In the genomic region with DNA sequence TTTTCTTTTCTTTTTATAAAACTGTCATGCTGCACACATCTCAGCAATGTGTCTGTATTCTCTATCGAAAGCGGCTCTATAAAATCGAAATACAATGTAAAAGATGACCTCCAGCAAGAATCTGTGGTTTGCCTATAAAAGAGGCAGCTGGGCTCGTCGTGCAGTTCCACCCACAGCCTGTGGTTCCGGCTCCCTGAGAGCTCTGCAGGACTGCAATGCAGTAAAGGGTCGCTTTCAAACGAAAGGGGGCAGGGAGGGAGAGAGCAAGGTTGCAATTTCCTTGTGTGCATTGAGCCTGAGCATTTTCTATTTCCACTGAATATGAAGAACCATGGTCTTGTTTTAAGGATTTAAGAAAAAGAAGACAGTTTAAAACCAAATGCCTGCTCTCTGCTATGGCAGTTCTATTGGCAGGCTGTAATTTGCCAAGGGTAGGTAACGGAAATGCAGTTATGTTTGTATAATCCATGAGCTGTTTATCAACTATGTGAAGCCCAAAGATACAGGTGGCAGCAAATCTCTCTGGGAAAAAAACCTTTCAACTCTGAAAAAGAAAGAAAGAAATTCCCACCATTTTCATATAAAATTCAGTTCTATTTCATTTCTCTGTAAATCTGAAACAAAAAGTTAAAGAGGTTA, we compare ENCODE assay signal across 8 cellular contexts.
DNase-seq lines count a peak whose midpoint lies in the region; ATAC-seq and TF ChIP-seq lines count a peak whose summit lies in the region.

No MANE protein-coding gene starts in this region.

- H3K4me3 Mint-ChIP-seq in glutamatergic neuron (ENCODE audit: unreplicated experiment): no peak overlapping the region
- no peak overlapping the region for H3K4me3 Mint-ChIP-seq in stimulated activated memory B cell treated with anti-CD40 and anti-IgM and Interleukin-4, amounts not matched to agents 10 μg/mL and 1 μg/mL and 100 μg/mL, for 72 hours

- H3K9ac ChIP-seq in PC-3 (ENCODE audit: low read length): no peak overlapping the region

- no peak for TF ChIP-seq POLR2A in Peyer's patch (IDR thresholded peaks at IDR 0.05)

- H3K36me3 ChIP-seq in PC-3 (ENCODE audit: low read depth, low read length) (no peaks in the 10 kb centered on the region), Peyer's patch (no peaks in the 10 kb centered on the region)

- ATAC-seq in GM19372 (IDR thresholded peaks at IDR 0.05; ENCODE audit: low read depth, unreplicated experiment): peak; percentile 71
- peak; percentile 96 for ATAC-seq in PC-3
- ATAC-seq in HG02852 (IDR thresholded peaks at IDR 0.05; ENCODE audit: unreplicated experiment): no peak
- ATAC-seq in stimulated activated memory B cell treated with anti-CD40 and anti-IgM and Interleukin-4, amounts not matched to agents 10 μg/mL and 1 μg/mL and 100 μg/mL, for 72 hours: no peak
- ATAC-seq in GM21528 (IDR thresholded peaks at IDR 0.05; ENCODE audit: low FRiP score, unreplicated experiment): no peak

- CTCF ChIA-PET in PC-3 (lab: Charles Lee): no interaction called here

- H3K36me3 Mint-ChIP-seq in glutamatergic neuron (ENCODE audit: unreplicated experiment): no peaks in the 10 kb centered on the region
- H3K36me3 Mint-ChIP-seq in stimulated activated memory B cell treated with anti-CD40 and anti-IgM and Interleukin-4, amounts not matched to agents 10 μg/mL and 1 μg/mL and 100 μg/mL, for 72 hours: no peaks in the 10 kb centered on the region

- H4K20me1 ChIP-seq in PC-3 (ENCODE audit: low read length): no peaks in the 10 kb centered on the region

- no TSS peak for BruUV-seq in PC-3 (replicated peaks; lab: Mats Ljungman, UMichigan)

- H3K4me2 ChIP-seq in PC-3 (ENCODE audit: low read length): peak overlapping the region; percentile 79

- H3K9me3 Mint-ChIP-seq in glutamatergic neuron (ENCODE audit: unreplicated experiment): no peaks in the 10 kb centered on the region
- H3K9me3 Mint-ChIP-seq in stimulated activated memory B cell treated with anti-CD40 and anti-IgM and Interleukin-4, amounts not matched to agents 10 μg/mL and 1 μg/mL and 100 μg/mL, for 72 hours: no peaks in the 10 kb centered on the region

- H2AFZ ChIP-seq in PC-3 (ENCODE audit: low read length): peak overlapping the region; percentile 65

- H3K4me1 Mint-ChIP-seq in glutamatergic neuron (ENCODE audit: low read depth, unreplicated experiment): peaks cover 4% of the 10 kb centered on the region
- no peaks in the 10 kb centered on the region for H3K4me1 Mint-ChIP-seq in stimulated activated memory B cell treated with anti-CD40 and anti-IgM and Interleukin-4, amounts not matched to agents 10 μg/mL and 1 μg/mL and 100 μg/mL, for 72 hours

- H3K27me3 Mint-ChIP-seq in glutamatergic neuron (ENCODE audit: unreplicated experiment): no peaks in the 10 kb centered on the region
- no peaks in the 10 kb centered on the region for H3K27me3 Mint-ChIP-seq in stimulated activated memory B cell treated with anti-CD40 and anti-IgM and Interleukin-4, amounts not matched to agents 10 μg/mL and 1 μg/mL and 100 μg/mL, for 72 hours

- H3F3A ChIP-seq in PC-3 (ENCODE audit: low read length, unreplicated experiment): no peaks in the 10 kb centered on the region

- DNase-seq in AML-193 (lab: John Stamatoyannopoulos, UW): peak; percentile 37 to 39
- peak; percentile 64 for DNase-seq in PC-3
- peak; percentile 43 for DNase-seq in glutamatergic neuron
- DNase-seq in Peyer's patch: no peak

- H3K27ac Mint-ChIP-seq in glutamatergic neuron (ENCODE audit: unreplicated experiment): no peak overlapping the region
- no peak overlapping the region for H3K27ac Mint-ChIP-seq in stimulated activated memory B cell treated with anti-CD40 and anti-IgM and Interleukin-4, amounts not matched to agents 10 μg/mL and 1 μg/mL and 100 μg/mL, for 72 hours

- TF ChIP-seq CTCF in PC-3 (conservative IDR thresholded peaks at IDR 0.05; ENCODE audit: low read depth, low read length) (no peak), glutamatergic neuron (IDR thresholded peaks at IDR 0.05; ENCODE audit: partially characterized antibody, unreplicated experiment) (no peak), Peyer's patch (IDR thresholded peaks at IDR 0.05) (no peak)

- intact Hi-C loops in PC-3 (cut with micrococcal nuclease): no loop called here

- H3K9me3 ChIP-seq in PC-3 (ENCODE audit: low read length) (no peaks in the 10 kb centered on the region), Peyer's patch (no peaks in the 10 kb centered on the region)

- H3K27me3 ChIP-seq in PC-3 (ENCODE audit: low read length): no peaks in the 10 kb centered on the region
- H3K27me3 ChIP-seq in Peyer's patch: no peaks in the 10 kb centered on the region

- POLR2A ChIA-PET in PC-3 (lab: Charles Lee; ENCODE audit: unreplicated experiment): no interaction called here

- no peaks in the 10 kb centered on the region for H3K9me2 ChIP-seq in PC-3 (replicated peaks; ENCODE audit: low read length)

- peak overlapping the region; percentile 53 for H3K4me3 ChIP-seq in PC-3 (ENCODE audit: low read length)
- no peak overlapping the region for H3K4me3 ChIP-seq in Peyer's patch

- H3K4me1 ChIP-seq in PC-3 (ENCODE audit: insufficient read depth, low read length) (peaks cover 34% of the 10 kb centered on the region), Peyer's patch (no peaks in the 10 kb centered on the region)

- peak overlapping the region; percentile 8 for H3K27ac ChIP-seq in PC-3 (ENCODE audit: low read length)
- no peak overlapping the region for H3K27ac ChIP-seq in Peyer's patch

- no peaks in the 10 kb centered on the region for H3K79me2 ChIP-seq in PC-3 (ENCODE audit: low read length)

Comparison
In these comparisons a context has a peak if more than half of its experiments do, and no peak if none do; other contexts are left out.
1. DNase-seq: peak in AML-193 (2 of 2), PC-3 (single experiment) and glutamatergic neuron (single experiment); none in Peyer's patch (0 of 3).
2. ATAC-seq: peak in GM19372 (single experiment) and PC-3 (single experiment); none in HG02852 (single experiment), stimulated activated memory B cell treated with anti-CD40 and anti-IgM and Interleukin-4, amounts not matched to agents 10 μg/mL and 1 μg/mL and 100 μg/mL, for 72 hours (single experiment) and GM21528 (single experiment).